Comparison of ENCODE assay signal across 16 cellular contexts in genomic region chr3:126537116-126537729, GRCh38. TPM values are rescaled to one million over a fixed set of nuclear protein-coding genes. Genes with fewer than 3 reads are reported as not detected.
DNase-seq lines count a peak whose midpoint lies in the region; ATAC-seq and TF ChIP-seq lines count a peak whose summit lies in the region.
"Had no signal": no experiment of that assay in that cellular context is flagged by ENCODE, and none has a peak within 500 bp of the region (broad histone marks: within the 10 kb centered on the region; RNA-seq: fewer than 3 reads in every experiment).

No MANE protein-coding gene starts in this region.

- CTCF ChIA-PET in activated B cell treated with CpG ODN at 0.5 μM for 24 hours (lab: Charles Lee): no interaction called here

- ATAC-seq in natural killer cell treated with Interleukin-12 subunit alpha and Interleukin-12 subunit beta and Interleukin-15 and Interleukin-18, amount 100 ng/mL, for 72 hours: peak in 1 of 2 donors; percentile 29
- ATAC-seq in natural killer cell (no peak), activated B cell treated with CpG ODN at 0.5 μM for 24 hours (ENCODE audit: low read depth) (no peak), SK-N-SH treated with all-trans-retinoic acid at 6 μM for 48 hours (no peak)

- intact Hi-C loops in natural killer cell (cut with micrococcal nuclease): no loop called here
- intact Hi-C loops in activated B cell treated with CpG ODN at 0.5 μM for 24 hours (cut with micrococcal nuclease): no loop called here

- no peaks in the 10 kb centered on the region for H3K9me3 Mint-ChIP-seq in natural killer cell treated with Interleukin-12 subunit alpha and Interleukin-12 subunit beta and Interleukin-15 and Interleukin-18, amount 100 ng/mL, for 72 hours
- H3K9me3 Mint-ChIP-seq in natural killer cell (no peaks in the 10 kb centered on the region), activated B cell treated with CpG ODN at 0.5 μM for 24 hours (no peaks in the 10 kb centered on the region), endothelial cell (ENCODE audit: unreplicated experiment) (no peaks in the 10 kb centered on the region)

- no peak overlapping the region for H3K27ac Mint-ChIP-seq in natural killer cell treated with Interleukin-12 subunit alpha and Interleukin-12 subunit beta and Interleukin-15 and Interleukin-18, amount 100 ng/mL, for 72 hours
- no peak overlapping the region for H3K27ac Mint-ChIP-seq in natural killer cell
- no peak overlapping the region for H3K27ac Mint-ChIP-seq in activated B cell treated with CpG ODN at 0.5 μM for 24 hours
- no peak overlapping the region for H3K27ac Mint-ChIP-seq in endothelial cell (ENCODE audit: unreplicated experiment)
- H3K27ac Mint-ChIP-seq: activated CD4-positive, alpha-beta memory T cell treated with anti-CD3 and anti-CD28 coated beads, Interleukin-2, amount 10 ng/mL, durations not matched to agents 7 days and 5 days had no signal

- no peak overlapping the region for H3K4me3 Mint-ChIP-seq in natural killer cell treated with Interleukin-12 subunit alpha and Interleukin-12 subunit beta and Interleukin-15 and Interleukin-18, amount 100 ng/mL, for 72 hours
- H3K4me3 Mint-ChIP-seq in natural killer cell (no peak overlapping the region), activated B cell treated with CpG ODN at 0.5 μM for 24 hours (no peak overlapping the region), endothelial cell (ENCODE audit: unreplicated experiment) (no peak overlapping the region)
- H3K4me3 Mint-ChIP-seq: activated CD4-positive, alpha-beta memory T cell treated with anti-CD3 and anti-CD28 coated beads, Interleukin-2, amount 10 ng/mL, durations not matched to agents 7 days and 5 days had no signal

- peaks cover 12 to 41% of the 10 kb centered on the region in 2 donors for H3K27me3 Mint-ChIP-seq in natural killer cell treated with Interleukin-12 subunit alpha and Interleukin-12 subunit beta and Interleukin-15 and Interleukin-18, amount 100 ng/mL, for 72 hours
- H3K27me3 Mint-ChIP-seq in natural killer cell (ENCODE audit: low read depth in 2 of 2) (peaks cover 14 to 27% of the 10 kb centered on the region in 2 donors), activated B cell treated with CpG ODN at 0.5 μM for 24 hours (no peaks in the 10 kb centered on the region), endothelial cell (ENCODE audit: unreplicated experiment) (peaks cover 12% of the 10 kb centered on the region)

- POLR2A ChIA-PET in activated B cell treated with CpG ODN at 0.5 μM for 24 hours (lab: Charles Lee): no interaction called here

- peak; percentile 29 for DNase-seq in natural killer cell treated with Interleukin-12 subunit alpha and Interleukin-12 subunit beta and Interleukin-15 and Interleukin-18, amount 100 ng/mL, for 72 hours (ENCODE audit: low spot score)
- DNase-seq in natural killer cell (no peak), activated B cell treated with CpG ODN at 0.5 μM for 24 hours (peak; percentile 4), mesenteric fat pad (ENCODE audit: low spot score) (peak; percentile 81), NCI-H146 (lab: John Stamatoyannopoulos, UW) (no peak), endothelial cell (ENCODE audit: low spot score) (no peak)
- DNase-seq: activated CD4-positive, alpha-beta memory T cell treated with anti-CD3 and anti-CD28 coated beads, Interleukin-2, amount 10 ng/mL, durations not matched to agents 7 days and 5 days; dermis blood vessel endothelial cell; foreskin melanocyte; NCI-H1105; stimulated activated CD4-positive, alpha-beta T cell treated with anti-CD3 and anti-CD28 coated beads, Interleukin-4, amount 100 ng/mL, for 1 hour had no signal

- H3K36me3 Mint-ChIP-seq in natural killer cell treated with Interleukin-12 subunit alpha and Interleukin-12 subunit beta and Interleukin-15 and Interleukin-18, amount 100 ng/mL, for 72 hours: peaks cover 4% of the 10 kb centered on the region
- H3K36me3 Mint-ChIP-seq in natural killer cell (no peaks in the 10 kb centered on the region), activated B cell treated with CpG ODN at 0.5 μM for 24 hours (ENCODE audit: low read depth) (no peaks in the 10 kb centered on the region), endothelial cell (ENCODE audit: low read depth, unreplicated experiment) (peaks cover 6% of the 10 kb centered on the region)

- peaks cover 19 to 22% of the 10 kb centered on the region in 2 donors for H3K4me1 Mint-ChIP-seq in natural killer cell treated with Interleukin-12 subunit alpha and Interleukin-12 subunit beta and Interleukin-15 and Interleukin-18, amount 100 ng/mL, for 72 hours (ENCODE audit: low read depth in 2 of 2)
- H3K4me1 Mint-ChIP-seq in natural killer cell (peaks cover 9 to 21% of the 10 kb centered on the region in 2 donors), activated B cell treated with CpG ODN at 0.5 μM for 24 hours (no peaks in the 10 kb centered on the region), endothelial cell (ENCODE audit: unreplicated experiment) (peaks cover 5% of the 10 kb centered on the region)

- TF ChIP-seq CTCF in natural killer cell (IDR thresholded peaks at IDR 0.05) (no peak), activated B cell treated with CpG ODN at 0.5 μM for 24 hours (IDR thresholded peaks at IDR 0.05) (no peak), endothelial cell (IDR thresholded peaks at IDR 0.05; ENCODE audit: unreplicated experiment) (no peak)

TF ChIP-seq in SK-N-SH treated with all-trans-retinoic acid at 6 μM for 48 hours, 23 proteins besides CTCF, POLR2A, EP300 and RAD21:
- no peak for TF ChIP-seq TSHZ2 (CRISPR knock-in tag; IDR thresholded peaks at IDR 0.05)
- no peak for TF ChIP-seq ZFP30 (CRISPR knock-in tag; IDR thresholded peaks at IDR 0.05)
- no peak for TF ChIP-seq ZNF70 (CRISPR knock-in tag; IDR thresholded peaks at IDR 0.05)
- no peak for TF ChIP-seq ZNF8 (CRISPR knock-in tag; IDR thresholded peaks at IDR 0.05)
- no peak for TF ChIP-seq BACH2 (CRISPR knock-in tag; IDR thresholded peaks at IDR 0.05; ENCODE audit: borderline replicate concordance)

RNA-seq across cellular contexts. Expression of gene CHST13, which starts 13.3 kb away (rescaled TPM):
- total RNA-seq in natural killer cell treated with Interleukin-12 subunit alpha and Interleukin-12 subunit beta and Interleukin-15 and Interleukin-18, amount 100 ng/mL, for 72 hours: under 1 TPM in 1 of 2 donors, not detected in 1; 0.98 TPM
- total RNA-seq in natural killer cell (under 1 TPM in 2 of 3 donors, not detected in 1; 0.19 to 0.20 TPM), activated B cell treated with CpG ODN at 0.5 μM for 24 hours (not detected in 2 replicates), mesenteric fat pad (2.3 TPM), endothelial cell (ENCODE audit: unreplicated experiment) (not detected)
- total RNA-seq: activated CD4-positive, alpha-beta memory T cell treated with anti-CD3 and anti-CD28 coated beads, Interleukin-2, amount 10 ng/mL, durations not matched to agents 7 days and 5 days; dermis blood vessel endothelial cell had no signal

RNA-seq across cellular contexts. Expression of gene UROC1, which starts 19.6 kb away (rescaled TPM):
- total RNA-seq in natural killer cell treated with Interleukin-12 subunit alpha and Interleukin-12 subunit beta and Interleukin-15 and Interleukin-18, amount 100 ng/mL, for 72 hours: not detected
- total RNA-seq in natural killer cell (not detected), activated B cell treated with CpG ODN at 0.5 μM for 24 hours (not detected in 2 replicates), mesenteric fat pad (not detected), endothelial cell (ENCODE audit: unreplicated experiment) (not detected)
- total RNA-seq: activated CD4-positive, alpha-beta memory T cell treated with anti-CD3 and anti-CD28 coated beads, Interleukin-2, amount 10 ng/mL, durations not matched to agents 7 days and 5 days; breast epithelium; Caco-2; dermis blood vessel endothelial cell; epithelial cell of proximal tubule; lower leg skin had no signal

RNA-seq across cellular contexts. Expression of gene C3orf22, which starts 21.5 kb away (rescaled TPM):
- total RNA-seq in natural killer cell treated with Interleukin-12 subunit alpha and Interleukin-12 subunit beta and Interleukin-15 and Interleukin-18, amount 100 ng/mL, for 72 hours: not detected
- total RNA-seq in natural killer cell (not detected), activated B cell treated with CpG ODN at 0.5 μM for 24 hours (not detected in 2 replicates), mesenteric fat pad (not detected), endothelial cell (ENCODE audit: unreplicated experiment) (not detected)
- total RNA-seq: activated CD4-positive, alpha-beta memory T cell treated with anti-CD3 and anti-CD28 coated beads, Interleukin-2, amount 10 ng/mL, durations not matched to agents 7 days and 5 days; breast epithelium; Caco-2; dermis blood vessel endothelial cell; epithelial cell of proximal tubule; lower leg skin had no signal

Comparison
In these comparisons a context has a peak if more than half of its experiments do, and no peak if none do; other contexts are left out.
1. DNase-seq: peak in natural killer cell treated with Interleukin-12 subunit alpha and Interleukin-12 subunit beta and Interleukin-15 and Interleukin-18, amount 100 ng/mL, for 72 hours (single experiment), activated B cell treated with CpG ODN at 0.5 μM for 24 hours (single experiment) and mesenteric fat pad (single experiment); none in natural killer cell (single experiment), NCI-H146 (single experiment) and endothelial cell (single experiment).